Comparison of ENCODE assay signal across 8 cellular contexts in genomic region chr1:92980732-92981647, GRCh38. TPM values are rescaled to one million over a fixed set of nuclear protein-coding genes. Genes with fewer than 3 reads are reported as not detected.
DNase-seq lines count a peak whose midpoint lies in the region; ATAC-seq and TF ChIP-seq lines count a peak whose summit lies in the region.
"Had no signal": no experiment of that assay in that cellular context is flagged by ENCODE, and none has a peak within 500 bp of the region (broad histone marks: within the 10 kb centered on the region; RNA-seq: fewer than 3 reads in every experiment).

No MANE protein-coding gene starts in this region.

- peaks cover 64% of the 10 kb centered on the region for H3K4me1 Mint-ChIP-seq in activated CD8-positive, alpha-beta T cell treated with anti-CD3 and anti-CD28 coated beads, Interleukin-2, amount 10 ng/mL, durations not matched to agents 7 days and 5 days (ENCODE audit: low read depth)
- H3K4me1 Mint-ChIP-seq in type B pancreatic cell (ENCODE audit: unreplicated experiment): peaks cover 5% of the 10 kb centered on the region

- H3K27ac ChIP-seq in skin epidermis (peak overlapping the region in 14 of 21 experiments; percentile 0 to 86 (median 47)), prostate gland (no peak overlapping the region)
- H3K27ac ChIP-seq: cardiac muscle cell had no signal

- peaks cover 4% of the 10 kb centered on the region for H3K36me3 Mint-ChIP-seq in activated CD8-positive, alpha-beta T cell treated with anti-CD3 and anti-CD28 coated beads, Interleukin-2, amount 10 ng/mL, durations not matched to agents 7 days and 5 days (ENCODE audit: low read depth)
- no peaks in the 10 kb centered on the region for H3K36me3 Mint-ChIP-seq in type B pancreatic cell

- 67% methylated on average over 8 of the region's 8 CpGs for whole genome bisulfite sequencing in prostate gland

- no peaks in the 10 kb centered on the region for H3K9me3 Mint-ChIP-seq in activated CD8-positive, alpha-beta T cell treated with anti-CD3 and anti-CD28 coated beads, Interleukin-2, amount 10 ng/mL, durations not matched to agents 7 days and 5 days (ENCODE audit: insufficient read depth)
- no peaks in the 10 kb centered on the region for H3K9me3 Mint-ChIP-seq in type B pancreatic cell

- POLR2A ChIA-PET in activated CD8-positive, alpha-beta T cell treated with anti-CD3 and anti-CD28 coated beads, Interleukin-2, amount 10 ng/mL, durations not matched to agents 7 days and 5 days (lab: Charles Lee): interaction anchor here (0.6 to 4.2 kb wide), 8 partner anchors 9 to 148 kb away, joined by 3 to 55 read pairs (median 4); partner anchors contain the start of genes DIPK1A and MTF2

- no peak for TF ChIP-seq CTCF in prostate gland (IDR thresholded peaks at IDR 0.05)
- no peak for TF ChIP-seq CTCF in type B pancreatic cell (conservative IDR thresholded peaks at IDR 0.05)

- ATAC-seq in GM19395 (IDR thresholded peaks at IDR 0.05; ENCODE audit: unreplicated experiment) (peak; percentile 60), HG03103 (IDR thresholded peaks at IDR 0.05; ENCODE audit: low read depth, unreplicated experiment) (peak; percentile 40)
- peak; percentile 92 for ATAC-seq in activated CD8-positive, alpha-beta T cell treated with anti-CD3 and anti-CD28 coated beads, Interleukin-2, amount 10 ng/mL, durations not matched to agents 7 days and 5 days

- CTCF ChIA-PET in activated CD8-positive, alpha-beta T cell treated with anti-CD3 and anti-CD28 coated beads, Interleukin-2, amount 10 ng/mL, durations not matched to agents 7 days and 5 days (lab: Charles Lee): interaction anchor here (0.6 to 14.0 kb wide), 12 partner anchors 9 to 150 kb away, joined by 3 to 219 read pairs (median 4); partner anchors contain the start of genes DIPK1A and RPL5

- no peaks in the 10 kb centered on the region for H3K27me3 Mint-ChIP-seq in activated CD8-positive, alpha-beta T cell treated with anti-CD3 and anti-CD28 coated beads, Interleukin-2, amount 10 ng/mL, durations not matched to agents 7 days and 5 days (ENCODE audit: low read depth)
- H3K27me3 Mint-ChIP-seq in type B pancreatic cell: no peaks in the 10 kb centered on the region

- H3K9me3 ChIP-seq in prostate gland: no peaks in the 10 kb centered on the region

- no peaks in the 10 kb centered on the region for H3K27me3 ChIP-seq in prostate gland (replicated peaks; ENCODE audit: insufficient read depth)
- H3K27me3 ChIP-seq: cardiac muscle cell had no signal

- peak; percentile 72 for DNase-seq in activated CD8-positive, alpha-beta T cell treated with anti-CD3 and anti-CD28 coated beads, Interleukin-2, amount 10 ng/mL, durations not matched to agents 7 days and 5 days
- DNase-seq in prostate gland (ENCODE audit: low spot score): no peak
- DNase-seq in hypothalamus (lab: John Stamatoyannopoulos, UW): no peak
- DNase-seq in type B pancreatic cell (ENCODE audit: extremely low spot score, unreplicated experiment): no peak

- H3K27ac Mint-ChIP-seq in activated CD8-positive, alpha-beta T cell treated with anti-CD3 and anti-CD28 coated beads, Interleukin-2, amount 10 ng/mL, durations not matched to agents 7 days and 5 days: peak overlapping the region; percentile 96
- H3K27ac Mint-ChIP-seq in type B pancreatic cell: no peak overlapping the region

- intact Hi-C loops in prostate gland (cut with DNase I): no loop called here

- H3K4me3 ChIP-seq in skin epidermis (no peak overlapping the region), prostate gland (no peak overlapping the region)
- H3K4me3 ChIP-seq: cardiac muscle cell had no signal

- TF ChIP-seq POLR2A in prostate gland (IDR thresholded peaks at IDR 0.05): no peak

- no peaks in the 10 kb centered on the region for H3K36me3 ChIP-seq in prostate gland
- H3K36me3 ChIP-seq: cardiac muscle cell had no signal

- peak overlapping the region; percentile 40 for H3K4me3 Mint-ChIP-seq in activated CD8-positive, alpha-beta T cell treated with anti-CD3 and anti-CD28 coated beads, Interleukin-2, amount 10 ng/mL, durations not matched to agents 7 days and 5 days
- H3K4me3 Mint-ChIP-seq in type B pancreatic cell: no peak overlapping the region

- no peaks in the 10 kb centered on the region for H3K4me1 ChIP-seq in prostate gland (replicated peaks)

RNA-seq across cellular contexts. Expression of gene DIPK1A, which starts 19.7 kb away (rescaled TPM):
- total RNA-seq in activated CD8-positive, alpha-beta T cell treated with anti-CD3 and anti-CD28 coated beads, Interleukin-2, amount 10 ng/mL, durations not matched to agents 7 days and 5 days: 10 to 100 TPM; 13.1 to 14.4 TPM
- total RNA-seq in prostate gland (10 to 100 TPM in 1 of 2 donors, 1 to 10 TPM in 1; 9.2 to 22.2 TPM), type B pancreatic cell (ENCODE audit: low replicate concordance) (4.6 and 9.8 TPM in 2 replicates)

Comparison
In these comparisons a context has a peak if more than half of its experiments do, and no peak if none do; other contexts are left out.
1. ATAC-seq: peak in every context shown above with its lines; median percentile 92 in activated CD8-positive, alpha-beta T cell treated with anti-CD3 and anti-CD28 coated beads, Interleukin-2, amount 10 ng/mL, durations not matched to agents 7 days and 5 days; 60 in GM19395; 40 in HG03103.
2. H3K27ac ChIP-seq: peak in skin epidermis (14 of 21); none in prostate gland (0 of 2).